Comparison of ENCODE assay signal across 14 cellular contexts in genomic region chr14:92500491-92500941, GRCh38. TPM values are rescaled to one million over a fixed set of nuclear protein-coding genes. Genes with fewer than 3 reads are reported as not detected.
DNase-seq lines count a peak whose midpoint lies in the region; ATAC-seq and TF ChIP-seq lines count a peak whose summit lies in the region.
"Had no signal": no experiment of that assay in that cellular context is flagged by ENCODE, and none has a peak within 500 bp of the region (broad histone marks: within the 10 kb centered on the region; RNA-seq: fewer than 3 reads in every experiment).

No MANE protein-coding gene starts in this region.

- no peak for ATAC-seq in GM19023 (IDR thresholded peaks at IDR 0.05; ENCODE audit: unreplicated experiment)
- ATAC-seq: upper lobe of right lung had no signal

- in situ Hi-C loops in astrocyte of the spinal cord (cut with HindIII; ENCODE audit: low sequenced_read_pairs) = no loop called here

- peaks cover 44% of the 10 kb centered on the region for H3K4me1 ChIP-seq in skeletal muscle satellite cell (ENCODE audit: control insufficient read depth, insufficient read depth, low read length)

- H3K4me2 ChIP-seq in skeletal muscle satellite cell (ENCODE audit: low read length) = no peak overlapping the region
- H3K4me2 ChIP-seq: smooth muscle cell had no signal

- H3K9ac ChIP-seq in skeletal muscle satellite cell (ENCODE audit: low read depth, low read length) = peak overlapping the region; percentile 18

- no peak for TF ChIP-seq CTCF in astrocyte of the spinal cord (IDR thresholded peaks at IDR 0.05; ENCODE audit: low read depth, low read length)

- H3K4me3 ChIP-seq in astrocyte of the spinal cord (ENCODE audit: low read depth, low read length) (no peak overlapping the region), skeletal muscle satellite cell (ENCODE audit: low read length) (no peak overlapping the region)
- H3K4me3 ChIP-seq: cardiac muscle cell, smooth muscle cell, upper lobe of right lung had no signal

- H3K27me3 ChIP-seq in skeletal muscle satellite cell (ENCODE audit: control insufficient read depth, insufficient read depth, low read length) = no peaks in the 10 kb centered on the region
- H3K27me3 ChIP-seq: cardiac muscle cell, upper lobe of right lung had no signal

- H3K9me3 ChIP-seq in skeletal muscle satellite cell (replicated peaks; ENCODE audit: low read length) = no peaks in the 10 kb centered on the region
- H3K9me3 ChIP-seq: upper lobe of right lung had no signal

- DNase-seq in NCI-H2171 treated with DMSO at 0.1 percent for 48 hours (lab: John Stamatoyannopoulos, UW) = peak; percentile 46
- no peak for DNase-seq in NCI-H2171 (lab: John Stamatoyannopoulos, UW)
- DNase-seq in astrocyte of the spinal cord (ENCODE audit: low read depth, low spot score) = peak; percentile 49
- DNase-seq in iPS-NIHi11 (ENCODE audit: low spot score) = peak; percentile 26
- DNase-seq in HPDE6-E6E7 (ENCODE audit: extremely low spot score) = no peak
- DNase-seq in MV-4-11 (lab: John Stamatoyannopoulos, UW) = no peak
- DNase-seq: activated CD4-positive, alpha-beta memory T cell treated with anti-CD3 and anti-CD28 coated beads, Interleukin-2, amount 10 ng/mL, durations not matched to agents 7 days and 5 days; activated naive CD4-positive, alpha-beta T cell; NCI-H446; upper lobe of right lung had no signal

- H3K36me3 ChIP-seq in skeletal muscle satellite cell (ENCODE audit: insufficient read depth, low read length) = no peaks in the 10 kb centered on the region
- H3K36me3 ChIP-seq: cardiac muscle cell, upper lobe of right lung had no signal

RNA-seq across cellular contexts. Expression of gene RIN3, which starts 13.1 kb away (rescaled TPM):
- total RNA-seq in skeletal muscle satellite cell (2012; rRNA removed) = 6.3 and 7.6 TPM in 2 replicates

Comparison
In these comparisons a context has a peak if more than half of its experiments do, and no peak if none do; other contexts are left out.
1. DNase-seq: peak in NCI-H2171 treated with DMSO at 0.1 percent for 48 hours (single experiment), astrocyte of the spinal cord (single experiment) and iPS-NIHi11 (single experiment); none in NCI-H2171 (single experiment), HPDE6-E6E7 (single experiment) and MV-4-11 (single experiment).